Comparison of ENCODE assay signal across 28 cellular contexts in genomic region chr6:90541221-90541620, GRCh38.
"Had no signal": no experiment of that assay in that cellular context is flagged by ENCODE, and none has a peak within 500 bp of the region (broad histone marks: within the 10 kb centered on the region; RNA-seq: fewer than 3 reads in every experiment).

No MANE protein-coding gene starts in this region.

- H3K27ac ChIP-seq: neural progenitor cell, ovary, parathyroid adenoma, psoas muscle, right lobe of liver, sigmoid colon, stomach, thoracic aorta, thyroid gland, tibial nerve, upper lobe of left lung, vagina had no signal

- DNase-seq: natural killer cell; occipital lobe; ovary; posterior cingulate gyrus; psoas muscle; right cardiac atrium; right lobe of liver; sigmoid colon; small intestine; stimulated activated CD4-positive, alpha-beta T cell treated with anti-CD3 and anti-CD28 coated beads, Interleukin-15, amount 100 ng/mL, for 24 hours; stimulated activated CD4-positive, alpha-beta T cell treated with anti-CD3 and anti-CD28 coated beads, Interleukin-2, amount 100 ng/mL, for 24 hours; stimulated activated CD4-positive, alpha-beta T cell treated with anti-CD3 and anti-CD28 coated beads, Interleukin-2, amount 100 ng/mL, for 48 hours; stimulated activated CD4-positive, alpha-beta T cell treated with anti-CD3 and anti-CD28 coated beads, Interleukin-4, amount 100 ng/mL, for 24 hours; stimulated activated naive B cell treated with anti-CD40 and anti-IgM and Interleukin-4, amounts not matched to agents 10 μg/mL and 1 μg/mL and 100 μg/mL, for 72 hours; stimulated activated naive CD4-positive, alpha-beta T cell treated with Interleukin-2 at 50 U/mL for 16 hours; stomach; thyroid gland; trophoblast cell; upper lobe of left lung had no signal

- H2AFZ ChIP-seq: neural progenitor cell, parathyroid adenoma had no signal

- H3K9me3 ChIP-seq: ovary, psoas muscle, right lobe of liver, sigmoid colon, stomach, thoracic aorta, thyroid gland, tibial nerve, upper lobe of left lung, vagina had no signal

- H3K4me2 ChIP-seq: neural progenitor cell had no signal

- H3K4me1 ChIP-seq: neural progenitor cell, parathyroid adenoma, psoas muscle, right lobe of liver, sigmoid colon, tibial nerve, vagina had no signal

- H3K4me3 Mint-ChIP-seq: natural killer cell; nephron; neural progenitor cell; stimulated activated effector memory CD8-positive, alpha-beta T cell treated with anti-CD3 and anti-CD28 coated beads, Interleukin-12 subunit alpha, Interleukin-12 subunit beta, amount 100 ng/mL, for 72 hours; stimulated activated naive B cell treated with anti-CD40 and anti-IgM and Interleukin-4, amounts not matched to agents 10 μg/mL and 1 μg/mL and 100 μg/mL, for 72 hours; stimulated activated naive CD8-positive, alpha-beta T cell treated with anti-CD3 and anti-CD28 coated beads, Interleukin-15, Interleukin-2, amounts not matched to agents 100 ng/mL and 50 ng/mL, for 24 hours had no signal

- H3K36me3 ChIP-seq: ovary had no signal

- H3K27ac Mint-ChIP-seq: natural killer cell; nephron; neural progenitor cell; progenitor cell of endocrine pancreas; stimulated activated effector memory CD8-positive, alpha-beta T cell treated with anti-CD3 and anti-CD28 coated beads, Interleukin-12 subunit alpha, Interleukin-12 subunit beta, amount 100 ng/mL, for 72 hours; stimulated activated naive B cell treated with anti-CD40 and anti-IgM and Interleukin-4, amounts not matched to agents 10 μg/mL and 1 μg/mL and 100 μg/mL, for 72 hours; stimulated activated naive CD8-positive, alpha-beta T cell treated with anti-CD3 and anti-CD28 coated beads, Interleukin-15, Interleukin-2, amounts not matched to agents 100 ng/mL and 50 ng/mL, for 24 hours had no signal

- ATAC-seq: natural killer cell; psoas muscle; right cardiac atrium; right lobe of liver; stimulated activated effector memory CD8-positive, alpha-beta T cell treated with anti-CD3 and anti-CD28 coated beads, Interleukin-12 subunit alpha, Interleukin-12 subunit beta, amount 100 ng/mL, for 72 hours; stimulated activated naive B cell treated with anti-CD40 and anti-IgM and Interleukin-4, amounts not matched to agents 10 μg/mL and 1 μg/mL and 100 μg/mL, for 72 hours had no signal

- H3K9me3 Mint-ChIP-seq: natural killer cell; nephron; neural progenitor cell; stimulated activated effector memory CD8-positive, alpha-beta T cell treated with anti-CD3 and anti-CD28 coated beads, Interleukin-12 subunit alpha, Interleukin-12 subunit beta, amount 100 ng/mL, for 72 hours; stimulated activated naive B cell treated with anti-CD40 and anti-IgM and Interleukin-4, amounts not matched to agents 10 μg/mL and 1 μg/mL and 100 μg/mL, for 72 hours; stimulated activated naive CD8-positive, alpha-beta T cell treated with anti-CD3 and anti-CD28 coated beads, Interleukin-15, Interleukin-2, amounts not matched to agents 100 ng/mL and 50 ng/mL, for 24 hours had no signal

- H3K79me2 ChIP-seq: parathyroid adenoma had no signal

- H3K27me3 Mint-ChIP-seq: progenitor cell of endocrine pancreas; stimulated activated naive B cell treated with anti-CD40 and anti-IgM and Interleukin-4, amounts not matched to agents 10 μg/mL and 1 μg/mL and 100 μg/mL, for 72 hours; stimulated activated naive CD8-positive, alpha-beta T cell treated with anti-CD3 and anti-CD28 coated beads, Interleukin-15, Interleukin-2, amounts not matched to agents 100 ng/mL and 50 ng/mL, for 24 hours had no signal

- H3K4me3 ChIP-seq: neural progenitor cell, ovary, psoas muscle, right lobe of liver, sigmoid colon, stomach, thoracic aorta, thyroid gland, tibial nerve, upper lobe of left lung, vagina had no signal
